16 cellular contexts compared by ENCODE assay signal in the genomic region with DNA sequence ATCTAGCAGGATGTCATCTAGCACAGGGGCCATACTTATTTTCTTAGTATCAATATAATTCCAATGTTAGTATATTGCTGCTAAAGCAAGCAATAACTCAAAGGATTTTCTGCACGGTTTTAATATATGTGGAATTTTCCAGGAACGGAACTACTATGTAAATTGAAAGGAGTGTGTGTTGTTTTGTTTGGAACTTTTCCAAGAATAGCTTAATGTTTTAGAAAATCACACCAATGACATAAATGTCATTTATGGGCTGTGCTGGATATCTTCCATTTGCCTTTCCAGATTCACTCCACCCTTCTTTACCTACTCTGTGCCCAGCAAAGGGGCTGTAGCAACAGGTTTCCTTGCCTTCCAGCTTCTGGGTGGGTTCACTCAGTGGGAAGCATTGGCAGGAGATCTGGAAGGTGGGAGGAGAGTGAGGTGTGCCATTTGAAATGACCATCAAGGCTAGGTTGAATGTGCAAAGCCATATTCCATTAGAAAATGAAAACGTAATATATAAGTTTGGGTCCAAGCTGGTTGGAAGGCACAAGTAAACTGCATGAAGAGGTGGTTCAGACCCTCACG. TPM values are rescaled to one million over a fixed set of nuclear protein-coding genes. Genes with fewer than 3 reads are reported as not detected.
DNase-seq lines count a peak whose midpoint lies in the region; ATAC-seq and TF ChIP-seq lines count a peak whose summit lies in the region.
"Had no signal": no experiment of that assay in that cellular context is flagged by ENCODE, and none has a peak within 500 bp of the region (broad histone marks: within the 10 kb centered on the region; RNA-seq: fewer than 3 reads in every experiment).

No MANE protein-coding gene starts in this region.

- no peaks in the 10 kb centered on the region for H3F3A ChIP-seq in GM23338 (replicated peaks; ENCODE audit: low read depth)

- H3K4me3 ChIP-seq in GM23338 (no peak overlapping the region), body of pancreas (no peak overlapping the region), Caco-2 (ENCODE audit: low read depth, low read length) (no peak overlapping the region)
- H3K4me3 ChIP-seq: GM23248 had no signal

- H3K27ac ChIP-seq in 22Rv1 (peak overlapping the region; percentile 33; the same call in 1 of the 2 replicates), GM23338 (ENCODE audit: low read depth) (no peak overlapping the region), body of pancreas (peak overlapping the region in 3 of 4 donors; percentile 47 to 58 (median 54))
- H3K27ac ChIP-seq: GM23248, HL-60 had no signal

- no peak overlapping the region for H3K27ac Mint-ChIP-seq in GM23338
- H3K27ac Mint-ChIP-seq in nephron progenitor cell: peak overlapping the region; percentile 79
- H3K27ac Mint-ChIP-seq in Caco-2 (ENCODE audit: unreplicated experiment): no peak overlapping the region
- H3K27ac Mint-ChIP-seq: CD4-positive, CD25-positive, alpha-beta regulatory T cell had no signal

- WGBS in body of pancreas, 2 donors: 23 to 35% methylated on average over 4 of the region's 4 CpGs

- H3K4me1 Mint-ChIP-seq in GM23338 (no peaks in the 10 kb centered on the region; the same call in 2 of the 3 replicates), nephron progenitor cell (peaks cover 7% of the 10 kb centered on the region), Caco-2 (ENCODE audit: low read depth, unreplicated experiment) (no peaks in the 10 kb centered on the region)
- H3K4me1 Mint-ChIP-seq: CD4-positive, CD25-positive, alpha-beta regulatory T cell had no signal

- DNase-seq in GM23338 (ENCODE audit: low spot score) (no peak), body of pancreas (no peak), nephron progenitor cell (no peak), Caco-2 (no peak), GM19240 (ENCODE audit: insufficient read length, low spot score) (no peak)
- no peak for DNase-seq in activated effector memory CD4-positive, alpha-beta T cell treated with Interleukin-2 at 50 U/mL for 16 hours
- DNase-seq: ACHN; CD4-positive, CD25-positive, alpha-beta regulatory T cell; GM23248; KBM-7; NCI-H1092 treated with DMSO at 0.1 percent for 48 hours; NCI-H1694; RPMI8226 had no signal

- H3K79me2 ChIP-seq in GM23338 (replicated peaks; ENCODE audit: insufficient read depth): no peaks in the 10 kb centered on the region

- CTCF ChIA-PET in Caco-2 (lab: Charles Lee): no interaction called here

- no peak overlapping the region for H3K4me2 ChIP-seq in GM23338

- TF ChIP-seq POLR2A in body of pancreas (IDR thresholded peaks at IDR 0.05): no peak

- H3K9me3 Mint-ChIP-seq in GM23338 (no peaks in the 10 kb centered on the region), nephron progenitor cell (no peaks in the 10 kb centered on the region), Caco-2 (ENCODE audit: unreplicated experiment) (no peaks in the 10 kb centered on the region)
- H3K9me3 Mint-ChIP-seq: CD4-positive, CD25-positive, alpha-beta regulatory T cell had no signal

- H3K9me3 ChIP-seq in body of pancreas: no peaks in the 10 kb centered on the region
- no peaks in the 10 kb centered on the region for H3K9me3 ChIP-seq in Caco-2

- POLR2A ChIA-PET in Caco-2 (lab: Charles Lee): no interaction called here

- intact Hi-C loops in body of pancreas (cut with DNase I) (no loop called here), Caco-2 (cut with micrococcal nuclease; ENCODE audit: unreplicated experiment) (no loop called here)

- H3K4me3 Mint-ChIP-seq in GM23338 (no peak overlapping the region), nephron progenitor cell (no peak overlapping the region), Caco-2 (ENCODE audit: unreplicated experiment) (no peak overlapping the region)
- H3K4me3 Mint-ChIP-seq: CD4-positive, CD25-positive, alpha-beta regulatory T cell had no signal

- no peaks in the 10 kb centered on the region for H3K36me3 ChIP-seq in GM23338 (ENCODE audit: insufficient read depth)
- H3K36me3 ChIP-seq in body of pancreas (replicated peaks in 1 of 2; ENCODE audit: insufficient read depth in 1 of 2, low read depth in 2 of 2): no peaks in the 10 kb centered on the region
- H3K36me3 ChIP-seq in Caco-2 (ENCODE audit: control insufficient read depth, insufficient read depth, low read length): no peaks in the 10 kb centered on the region

- BruUV-seq in Caco-2 (replicated peaks; lab: Mats Ljungman, UMichigan): no TSS peak

- H3K4me1 ChIP-seq in GM23338 (ENCODE audit: insufficient read depth) (no peaks in the 10 kb centered on the region), body of pancreas (peaks cover 12% of the 10 kb centered on the region), Caco-2 (peaks cover 12% of the 10 kb centered on the region; the same call in 1 of the 2 replicates)

- H3K27me3 Mint-ChIP-seq in GM23338 (ENCODE audit: insufficient read depth, low read depth, poor library complexity): no peaks in the 10 kb centered on the region
- no peaks in the 10 kb centered on the region for H3K27me3 Mint-ChIP-seq in nephron progenitor cell (ENCODE audit: low read depth, poor library complexity)
- no peaks in the 10 kb centered on the region for H3K27me3 Mint-ChIP-seq in Caco-2 (ENCODE audit: insufficient read depth, unreplicated experiment)
- H3K27me3 Mint-ChIP-seq: CD4-positive, CD25-positive, alpha-beta regulatory T cell had no signal

- H3K27me3 ChIP-seq in GM23338 (ENCODE audit: insufficient read depth): no peaks in the 10 kb centered on the region
- no peaks in the 10 kb centered on the region for H3K27me3 ChIP-seq in body of pancreas
- no peaks in the 10 kb centered on the region for H3K27me3 ChIP-seq in Caco-2 (replicated peaks; ENCODE audit: control insufficient read depth, insufficient read depth, low read length)

- H2AFZ ChIP-seq in GM23338: peak overlapping the region; percentile 43; the same call in 1 of the 2 replicates
- H2AFZ ChIP-seq: GM23248 had no signal

- TF ChIP-seq CTCF in 22Rv1 (IDR thresholded peaks at IDR 0.05): no peak
- no peak for TF ChIP-seq CTCF in GM23338 (conservative IDR thresholded peaks at IDR 0.05; ENCODE audit: low read depth in 2 of 2)
- TF ChIP-seq CTCF in body of pancreas (IDR thresholded peaks at IDR 0.05): no peak
- no peak for TF ChIP-seq CTCF in nephron progenitor cell (IDR thresholded peaks at IDR 0.05)
- no peak for TF ChIP-seq CTCF in Caco-2 (IDR thresholded peaks at IDR 0.05; ENCODE audit: insufficient read depth in 1 of 2, low read depth in 1 of 2, low read length in 1 of 2, severe bottlenecking in 1 of 2, unreplicated experiment in 1 of 2)

- ATAC-seq in GM23338: no peak
- no peak for ATAC-seq in body of pancreas
- ATAC-seq in GM19455 (IDR thresholded peaks at IDR 0.05; ENCODE audit: unreplicated experiment): no peak

- H3K36me3 Mint-ChIP-seq in GM23338 (ENCODE audit: low read depth): no peaks in the 10 kb centered on the region
- no peaks in the 10 kb centered on the region for H3K36me3 Mint-ChIP-seq in nephron progenitor cell (ENCODE audit: low read depth)
- no peaks in the 10 kb centered on the region for H3K36me3 Mint-ChIP-seq in Caco-2 (ENCODE audit: insufficient read depth, unreplicated experiment)
- H3K36me3 Mint-ChIP-seq: CD4-positive, CD25-positive, alpha-beta regulatory T cell had no signal

- H3K9me2 ChIP-seq in GM23338 (ENCODE audit: insufficient read depth): no peaks in the 10 kb centered on the region

- no peaks in the 10 kb centered on the region for H4K20me1 ChIP-seq in GM23338 (replicated peaks; ENCODE audit: insufficient read depth)

TF ChIP-seq in GM23338, 12 proteins besides CTCF, POLR2A, EP300 and RAD21:
- TF ChIP-seq EZH2phosphoT487 (IDR thresholded peaks at IDR 0.05; ENCODE audit: unreplicated experiment): no peak
- no peak for TF ChIP-seq STAT1 (IDR thresholded peaks at IDR 0.05; ENCODE audit: unreplicated experiment)

RNA-seq across cellular contexts. Expression of a gene that starts 25.2 kb away (rescaled TPM):
- total RNA-seq in GM23338 (2014; rRNA removed; shearing (Covaris generic)): 15.4 and 15.9 TPM in 2 replicates
- 8.3 and 11.0 TPM in 2 replicates for polyA plus RNA-seq in GM23338 (2016; fragmentation: Nextera tagmentation; extraction: Ambion mirVana)
- total RNA-seq in body of pancreas (10 to 100 TPM; 23.4 to 28.3 TPM), Caco-2 (2022) (33.6 and 36.1 TPM in 2 replicates)
